1 cellular context compared by ENCODE assay signal in genomic region chr6:156776841-156777576, GRCh38.
TF ChIP-seq lines count a peak whose summit lies in the region.

Gene ARID1B, plus strand, starts transcription at chr6:156777378. Its CDS starts 303 bp downstream, at chr6:156777681.

TF ChIP-seq in HepG2, 621 proteins besides CTCF, POLR2A, EP300 and RAD21 (continued from another document and continues in another):
- TF ChIP-seq THYN1 (CRISPR knock-in tag; IDR thresholded peaks at IDR 0.05; ENCODE audit: borderline replicate concordance, low read depth), result no peak
- peak; percentile 61; the same call in 1 of the 2 replicates for TF ChIP-seq GFI1 (CRISPR knock-in tag; IDR thresholded peaks at IDR 0.05; ENCODE audit: borderline replicate concordance)
- TF ChIP-seq PBX3 (CRISPR knock-in tag; IDR thresholded peaks at IDR 0.05; ENCODE audit: borderline replicate concordance), result no peak
- TF ChIP-seq SRF (IDR thresholded peaks at IDR 0.05; ENCODE audit: low read depth, low read length), result no peak
- TF ChIP-seq MED8 (CRISPR knock-in tag; IDR thresholded peaks at IDR 0.05; ENCODE audit: insufficient replicate concordance), result peak; percentile 48
- TF ChIP-seq JUN (CRISPR knock-in tag; IDR thresholded peaks at IDR 0.05), result 0 out of 2 replicates have a peak, but pooled peaks have one; percentile 10
- no peak for TF ChIP-seq STAT5B (CRISPR knock-in tag; IDR thresholded peaks at IDR 0.05)
- TF ChIP-seq HNRNPUL1 (IDR thresholded peaks at IDR 0.05; ENCODE audit: low read depth, low read length), result no peak
- TF ChIP-seq MYC (CRISPR knock-in tag; IDR thresholded peaks at IDR 0.05; ENCODE audit: borderline replicate concordance), result peak; percentile 92
- no peak for TF ChIP-seq PBX2 (CRISPR knock-in tag; IDR thresholded peaks at IDR 0.05)
- TF ChIP-seq MLLT10 (CRISPR knock-in tag; IDR thresholded peaks at IDR 0.05), result 0 out of 2 replicates have a peak, but pooled peaks have one; percentile 64
- no peak for TF ChIP-seq HCFC1 (IDR thresholded peaks at IDR 0.05; ENCODE audit: low read depth, low read length)
- TF ChIP-seq ZNF282 (IDR thresholded peaks at IDR 0.05; ENCODE audit: partially characterized antibody), result no peak
- no peak for TF ChIP-seq SUZ12 (IDR thresholded peaks at IDR 0.05; ENCODE audit: low read depth, low read length)
- TF ChIP-seq ZNF362 (CRISPR knock-in tag; IDR thresholded peaks at IDR 0.05; ENCODE audit: borderline replicate concordance), result no peak
- TF ChIP-seq KLF16 (CRISPR knock-in tag; IDR thresholded peaks at IDR 0.05), result peak in 1 of 2 experiments; percentile 39; a peak in 1 of 4 replicates
- peak; percentile 68 for TF ChIP-seq REPIN1 (CRISPR knock-in tag; IDR thresholded peaks at IDR 0.05; ENCODE audit: borderline replicate concordance, low read depth)
- TF ChIP-seq TAF1 (CRISPR knock-in tag; IDR thresholded peaks at IDR 0.05), result peak; percentile 59
- peak; percentile 53 for TF ChIP-seq DBP (CRISPR knock-in tag; IDR thresholded peaks at IDR 0.05; ENCODE audit: not compliant biosample characterization)
- no peak for TF ChIP-seq ZNF256 (CRISPR knock-in tag; conservative IDR thresholded peaks at IDR 0.05)
- no peak for TF ChIP-seq AGO1 (IDR thresholded peaks at IDR 0.05; ENCODE audit: low read depth, low read length, poor library complexity, severe bottlenecking)
- TF ChIP-seq CBX1 (IDR thresholded peaks at IDR 0.05; ENCODE audit: low read depth), result no peak
- no peak for TF ChIP-seq RXRB (CRISPR knock-in tag; IDR thresholded peaks at IDR 0.05; ENCODE audit: borderline replicate concordance)
- TF ChIP-seq ZNF749 (CRISPR knock-in tag; IDR thresholded peaks at IDR 0.05; ENCODE audit: borderline replicate concordance), result no peak
- TF ChIP-seq AKAP8 (CRISPR knock-in tag; IDR thresholded peaks at IDR 0.05), result no peak; the same call in 1 of the 2 replicates
- no peak for TF ChIP-seq ZBTB25 (CRISPR knock-in tag; IDR thresholded peaks at IDR 0.05)
- 0 out of 2 replicates have a peak, but pooled peaks have one; percentile 85 for TF ChIP-seq KAT7 (CRISPR knock-in tag; IDR thresholded peaks at IDR 0.05; ENCODE audit: borderline replicate concordance)
- peak; percentile 70; the same call in 1 of the 2 replicates for TF ChIP-seq ZNF691 (CRISPR knock-in tag; IDR thresholded peaks at IDR 0.05; ENCODE audit: borderline replicate concordance, low read depth)
- TF ChIP-seq FOXP4 (CRISPR knock-in tag; IDR thresholded peaks at IDR 0.05), result peak; percentile 27; the same call in 1 of the 2 replicates
- no peak for TF ChIP-seq ZBTB42 (CRISPR knock-in tag; IDR thresholded peaks at IDR 0.05)
- no peak for TF ChIP-seq NR2F1 (CRISPR knock-in tag; IDR thresholded peaks at IDR 0.05)
- peak; percentile 98 for TF ChIP-seq PRDM15 (CRISPR knock-in tag; IDR thresholded peaks at IDR 0.05)
- no peak for TF ChIP-seq NKX3-1 (CRISPR knock-in tag; IDR thresholded peaks at IDR 0.05)
- TF ChIP-seq E2F5 (CRISPR knock-in tag; conservative IDR thresholded peaks at IDR 0.05), result peak; percentile 36; the same call in 1 of the 2 replicates
- peak; percentile 51; the same call in 1 of the 2 replicates for TF ChIP-seq SIX4 (CRISPR knock-in tag; IDR thresholded peaks at IDR 0.05)
- TF ChIP-seq ZNF687 (CRISPR knock-in tag; IDR thresholded peaks at IDR 0.05), result peak; percentile 72
- TF ChIP-seq CBFB (CRISPR knock-in tag; IDR thresholded peaks at IDR 0.05), result 0 out of 2 replicates have a peak, but pooled peaks have one; percentile 67
- no peak for TF ChIP-seq NFRKB (IDR thresholded peaks at IDR 0.05)
- 0 out of 2 replicates have a peak, but pooled peaks have one; percentile 14 for TF ChIP-seq CAMTA2 (CRISPR knock-in tag; IDR thresholded peaks at IDR 0.05; ENCODE audit: borderline replicate concordance)
- no peak for TF ChIP-seq SMARCC2 (IDR thresholded peaks at IDR 0.05)
- no peak for TF ChIP-seq TGIF2 (CRISPR knock-in tag; IDR thresholded peaks at IDR 0.05)
- peak; percentile 69; the same call in 1 of the 2 replicates for TF ChIP-seq NR0B2 (CRISPR knock-in tag; IDR thresholded peaks at IDR 0.05)
- no peak for TF ChIP-seq GLMP (CRISPR knock-in tag; IDR thresholded peaks at IDR 0.05; ENCODE audit: borderline replicate concordance)
